In the genomic region with DNA sequence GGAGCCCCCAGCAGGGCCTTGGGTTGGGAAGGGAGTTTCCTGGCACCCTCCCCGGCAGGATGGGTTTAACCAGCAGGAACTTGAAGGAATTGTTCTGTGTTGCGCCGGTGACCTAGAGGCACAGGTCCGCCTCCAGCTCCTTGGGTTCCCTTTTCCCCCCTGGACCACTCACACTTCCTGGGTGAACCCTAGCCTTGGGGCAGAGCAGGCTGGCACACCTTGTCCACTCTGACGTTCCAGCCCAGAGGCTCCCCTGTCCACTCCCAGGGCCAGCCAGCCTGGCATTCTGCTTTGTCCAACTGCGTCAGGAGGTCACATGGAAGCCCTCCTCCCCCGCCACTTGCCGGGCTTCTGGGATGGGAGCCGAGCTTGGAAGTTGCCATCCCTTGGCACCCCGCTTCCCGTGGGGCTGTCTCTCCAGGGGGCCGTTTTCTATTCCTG, we compare ENCODE assay signal across 13 cellular contexts. TPM values are rescaled to one million over a fixed set of nuclear protein-coding genes. Genes with fewer than 3 reads are reported as not detected.
DNase-seq lines count a peak whose midpoint lies in the region; ATAC-seq and TF ChIP-seq lines count a peak whose summit lies in the region.
"Had no signal": no experiment of that assay in that cellular context is flagged by ENCODE, and none has a peak within 500 bp of the region (broad histone marks: within the 10 kb centered on the region; RNA-seq: fewer than 3 reads in every experiment).

No MANE protein-coding gene starts in this region.

- no peaks in the 10 kb centered on the region for H3K9me3 Mint-ChIP-seq in GM23338

- H3K4me2 ChIP-seq in GM23338: no peak overlapping the region

- H3K27ac Mint-ChIP-seq in GM23338: no peak overlapping the region

- ATAC-seq in GM23338: no peak
- ATAC-seq: PC-3 had no signal

- no peak for TF ChIP-seq EP300 in esophagus muscularis mucosa (IDR thresholded peaks at IDR 0.05)

- TF ChIP-seq POLR2A in esophagus muscularis mucosa (IDR thresholded peaks at IDR 0.05; ENCODE audit: low read depth) (no peak), spleen (IDR thresholded peaks at IDR 0.05) (no peak)

- H3K36me3 ChIP-seq in GM23338 (ENCODE audit: insufficient read depth): 0 out of 2 replicates have a peak, but pooled peaks cover 3% of the 10 kb centered on the region
- peaks cover 7 to 14% (median 13%) of the 10 kb centered on the region in 4 donors for H3K36me3 ChIP-seq in esophagus muscularis mucosa
- H3K36me3 ChIP-seq in spleen: peaks cover 0 to 77% (median 16%) of the 10 kb centered on the region in 6 donors
- H3K36me3 ChIP-seq in brain microvascular endothelial cell (replicated peaks): peaks cover 8% of the 10 kb centered on the region

- H3K27me3 Mint-ChIP-seq in GM23338 (ENCODE audit: insufficient read depth, low read depth, poor library complexity): peaks cover 8% of the 10 kb centered on the region

- no peaks in the 10 kb centered on the region for H3F3A ChIP-seq in GM23338 (replicated peaks; ENCODE audit: low read depth)

- H3K36me3 Mint-ChIP-seq in GM23338 (ENCODE audit: low read depth): peaks cover 14% of the 10 kb centered on the region

- H3K4me1 Mint-ChIP-seq in GM23338: peaks cover 6% of the 10 kb centered on the region

- no peak overlapping the region for H2AFZ ChIP-seq in GM23338

- H3K27me3 ChIP-seq in GM23338 (ENCODE audit: insufficient read depth) (no peaks in the 10 kb centered on the region), esophagus muscularis mucosa (no peaks in the 10 kb centered on the region), spleen (replicated peaks in 1 of 7) (no peaks in the 10 kb centered on the region), brain microvascular endothelial cell (replicated peaks) (no peaks in the 10 kb centered on the region)
- H3K27me3 ChIP-seq: testis had no signal

- H3K9me3 ChIP-seq in esophagus muscularis mucosa (no peaks in the 10 kb centered on the region), spleen (no peaks in the 10 kb centered on the region)
- H3K9me3 ChIP-seq: testis had no signal

- no peak overlapping the region for H3K4me3 Mint-ChIP-seq in GM23338

- H3K4me1 ChIP-seq in GM23338 (ENCODE audit: insufficient read depth) (no peaks in the 10 kb centered on the region), esophagus muscularis mucosa (peaks cover 64 to 72% (median 71%) of the 10 kb centered on the region in 4 donors), spleen (peaks cover 17 to 83% (median 56%) of the 10 kb centered on the region in 6 donors)

- intact Hi-C loops in esophagus muscularis mucosa (cut with DNase I) (loop anchor here (5.0 kb wide), 1 partner anchor 51 kb away; a partner anchor contains a TSS), spleen (cut with DNase I; ENCODE audit: low total_unique reads) (no loop called here)

- H4K20me1 ChIP-seq in GM23338 (replicated peaks; ENCODE audit: insufficient read depth): no peaks in the 10 kb centered on the region; the same call in 1 of the 2 replicates

- H3K79me2 ChIP-seq in GM23338 (replicated peaks; ENCODE audit: insufficient read depth): 0 out of 2 replicates have a peak, but pooled peaks cover 2% of the 10 kb centered on the region

- WGBS in esophagus muscularis mucosa: 76% methylated on average over 12 of the region's 12 CpGs
- WGBS in spleen, 5 donors: 67 to 86% (median 77%) methylated on average over 11 to 12 of the region's 12 CpGs

- in situ Hi-C loops in brain microvascular endothelial cell (cut with HindIII; ENCODE audit: low pct_ligation_motif_present, low sequenced_read_pairs): no loop called here

- DNase-seq in GM23338 (ENCODE audit: low spot score) (no peak), esophagus muscularis mucosa (ENCODE audit: extremely low spot score) (no peak), midbrain (lab: John Stamatoyannopoulos, UW) (peak; percentile 82), spleen (peak; percentile 58), NAMALWA (ENCODE audit: low spot score) (no peak), brain microvascular endothelial cell (no peak), NCI-H2081 (lab: John Stamatoyannopoulos, UW) (no peak)
- DNase-seq in activated T-cell treated with anti-CD3 and anti-CD28 coated beads, Interleukin-2, amount 50 U/mL, for 1 hour: no peak
- DNase-seq: Calu3, dermis blood vessel endothelial cell, GF-D8, PC-3, testis had no signal

- H3K4me3 ChIP-seq in GM23338 (no peak overlapping the region), esophagus muscularis mucosa (no peak overlapping the region), spleen (no peak overlapping the region), brain microvascular endothelial cell (ENCODE audit: low read depth, low read length) (no peak overlapping the region)
- H3K4me3 ChIP-seq: testis had no signal

- H3K27ac ChIP-seq in GM23338 (ENCODE audit: low read depth): 0 out of 2 replicates have a peak overlapping the region, but pooled peaks have one; percentile 32
- H3K27ac ChIP-seq in esophagus muscularis mucosa (replicated peaks in 1 of 4): peak overlapping the region; percentile 83 to 93 (median 85)
- peak overlapping the region in 6 of 8 donors; percentile 14 to 62 (median 44) for H3K27ac ChIP-seq in spleen
- no peak overlapping the region for H3K27ac ChIP-seq in brain microvascular endothelial cell

- TF ChIP-seq CTCF in GM23338 (conservative IDR thresholded peaks at IDR 0.05; ENCODE audit: low read depth in 2 of 2) (no peak), esophagus muscularis mucosa (IDR thresholded peaks at IDR 0.05) (no peak), spleen (IDR thresholded peaks at IDR 0.05 in 8 of 11, conservative IDR thresholded peaks at IDR 0.05 in 3 of 11) (no peak), brain microvascular endothelial cell (IDR thresholded peaks at IDR 0.05; ENCODE audit: low read depth, low read length, missing control alignments) (no peak)

- no peaks in the 10 kb centered on the region for H3K9me2 ChIP-seq in GM23338 (ENCODE audit: insufficient read depth)

TF ChIP-seq in GM23338, 12 proteins besides CTCF, POLR2A, EP300 and RAD21 (continues in another document):
- TF ChIP-seq, protein P1, sequence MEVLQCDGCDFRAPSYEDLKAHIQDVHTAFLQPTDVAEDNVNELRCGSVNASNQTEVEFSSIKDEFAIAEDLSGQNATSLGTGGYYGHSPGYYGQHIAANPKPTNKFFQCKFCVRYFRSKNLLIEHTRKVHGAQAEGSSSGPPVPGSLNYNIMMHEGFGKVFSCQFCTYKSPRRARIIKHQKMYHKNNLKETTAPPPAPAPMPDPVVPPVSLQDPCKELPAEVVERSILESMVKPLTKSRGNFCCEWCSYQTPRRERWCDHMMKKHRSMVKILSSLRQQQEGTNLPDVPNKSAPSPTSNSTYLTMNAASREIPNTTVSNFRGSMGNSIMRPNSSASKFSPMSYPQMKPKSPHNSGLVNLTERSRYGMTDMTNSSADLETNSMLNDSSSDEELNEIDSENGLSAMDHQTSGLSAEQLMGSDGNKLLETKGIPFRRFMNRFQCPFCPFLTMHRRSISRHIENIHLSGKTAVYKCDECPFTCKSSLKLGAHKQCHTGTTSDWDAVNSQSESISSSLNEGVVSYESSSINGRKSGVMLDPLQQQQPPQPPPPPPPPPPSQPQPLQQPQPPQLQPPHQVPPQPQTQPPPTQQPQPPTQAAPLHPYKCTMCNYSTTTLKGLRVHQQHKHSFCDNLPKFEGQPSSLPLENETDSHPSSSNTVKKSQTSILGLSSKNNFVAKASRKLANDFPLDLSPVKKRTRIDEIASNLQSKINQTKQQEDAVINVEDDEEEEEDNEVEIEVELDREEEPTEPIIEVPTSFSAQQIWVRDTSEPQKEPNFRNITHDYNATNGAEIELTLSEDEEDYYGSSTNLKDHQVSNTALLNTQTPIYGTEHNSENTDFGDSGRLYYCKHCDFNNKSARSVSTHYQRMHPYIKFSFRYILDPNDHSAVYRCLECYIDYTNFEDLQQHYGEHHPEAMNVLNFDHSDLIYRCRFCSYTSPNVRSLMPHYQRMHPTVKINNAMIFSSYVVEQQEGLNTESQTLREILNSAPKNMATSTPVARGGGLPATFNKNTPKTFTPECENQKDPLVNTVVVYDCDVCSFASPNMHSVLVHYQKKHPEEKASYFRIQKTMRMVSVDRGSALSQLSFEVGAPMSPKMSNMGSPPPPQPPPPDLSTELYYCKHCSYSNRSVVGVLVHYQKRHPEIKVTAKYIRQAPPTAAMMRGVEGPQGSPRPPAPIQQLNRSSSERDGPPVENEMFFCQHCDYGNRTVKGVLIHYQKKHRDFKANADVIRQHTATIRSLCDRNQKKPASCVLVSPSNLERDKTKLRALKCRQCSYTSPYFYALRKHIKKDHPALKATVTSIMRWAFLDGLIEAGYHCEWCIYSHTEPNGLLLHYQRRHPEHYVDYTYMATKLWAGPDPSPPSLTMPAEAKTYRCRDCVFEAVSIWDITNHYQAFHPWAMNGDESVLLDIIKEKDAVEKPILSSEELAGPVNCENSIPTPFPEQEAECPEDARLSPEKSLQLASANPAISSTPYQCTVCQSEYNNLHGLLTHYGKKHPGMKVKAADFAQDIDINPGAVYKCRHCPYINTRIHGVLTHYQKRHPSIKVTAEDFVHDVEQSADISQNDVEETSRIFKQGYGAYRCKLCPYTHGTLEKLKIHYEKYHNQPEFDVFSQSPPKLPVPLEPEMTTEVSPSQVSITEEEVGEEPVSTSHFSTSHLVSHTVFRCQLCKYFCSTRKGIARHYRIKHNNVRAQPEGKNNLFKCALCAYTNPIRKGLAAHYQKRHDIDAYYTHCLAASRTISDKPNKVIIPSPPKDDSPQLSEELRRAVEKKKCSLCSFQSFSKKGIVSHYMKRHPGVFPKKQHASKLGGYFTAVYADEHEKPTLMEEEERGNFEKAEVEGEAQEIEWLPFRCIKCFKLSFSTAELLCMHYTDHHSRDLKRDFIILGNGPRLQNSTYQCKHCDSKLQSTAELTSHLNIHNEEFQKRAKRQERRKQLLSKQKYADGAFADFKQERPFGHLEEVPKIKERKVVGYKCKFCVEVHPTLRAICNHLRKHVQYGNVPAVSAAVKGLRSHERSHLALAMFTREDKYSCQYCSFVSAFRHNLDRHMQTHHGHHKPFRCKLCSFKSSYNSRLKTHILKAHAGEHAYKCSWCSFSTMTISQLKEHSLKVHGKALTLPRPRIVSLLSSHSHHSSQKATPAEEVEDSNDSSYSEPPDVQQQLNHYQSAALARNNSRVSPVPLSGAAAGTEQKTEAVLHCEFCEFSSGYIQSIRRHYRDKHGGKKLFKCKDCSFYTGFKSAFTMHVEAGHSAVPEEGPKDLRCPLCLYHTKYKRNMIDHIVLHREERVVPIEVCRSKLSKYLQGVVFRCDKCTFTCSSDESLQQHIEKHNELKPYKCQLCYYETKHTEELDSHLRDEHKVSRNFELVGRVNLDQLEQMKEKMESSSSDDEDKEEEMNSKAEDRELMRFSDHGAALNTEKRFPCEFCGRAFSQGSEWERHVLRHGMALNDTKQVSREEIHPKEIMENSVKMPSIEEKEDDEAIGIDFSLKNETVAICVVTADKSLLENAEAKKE (CRISPR knock-in tag; IDR thresholded peaks at IDR 0.05): no peak

RNA-seq across cellular contexts. Expression of a gene that starts 25.8 kb away (rescaled TPM):
- total RNA-seq in GM23338 (2014; rRNA removed; shearing (Covaris generic)): 12.7 TPM in 2 replicates
- polyA plus RNA-seq in GM23338 (2016; fragmentation: Nextera tagmentation; extraction: Ambion mirVana) (22.3 and 27.1 TPM in 2 replicates), spleen (10 to 100 TPM; 30.1 to 66.2 (median 56.6) TPM)
- total RNA-seq in esophagus muscularis mucosa (10 to 100 TPM; 23.2 to 37.8 (median 31.2) TPM), spleen (10 to 100 TPM; 24.9 to 57.9 (median 41.4) TPM)

RNA-seq across cellular contexts. Expression of a gene that starts 53.6 kb away (rescaled TPM):
- total RNA-seq in GM23338 (2014; rRNA removed; shearing (Covaris generic)): 126 and 164 TPM in 2 replicates
- polyA plus RNA-seq in GM23338 (2016; fragmentation: Nextera tagmentation; extraction: Ambion mirVana) (126 and 137 TPM in 2 replicates), spleen (10 to 100 TPM; 49.1 to 83.0 (median 61.4) TPM)
- total RNA-seq in esophagus muscularis mucosa (10 to 100 TPM; 37.8 to 71.4 (median 63.6) TPM), spleen (100 to 1,000 TPM; 103 to 170 (median 139) TPM)

Comparison
In these comparisons a context has a peak if more than half of its experiments do, and no peak if none do; other contexts are left out.
1. DNase-seq: peak in midbrain (single experiment) and spleen (single experiment); none in GM23338 (single experiment), esophagus muscularis mucosa (single experiment), NAMALWA (single experiment), activated T-cell treated with anti-CD3 and anti-CD28 coated beads, Interleukin-2, amount 50 U/mL, for 1 hour (single experiment), brain microvascular endothelial cell (single experiment) and NCI-H2081 (0 of 2).